Comparison of ENCODE assay signal across 8 cellular contexts in genomic region chr10:7258948-7259523, GRCh38.
DNase-seq lines count a peak whose midpoint lies in the region; ATAC-seq lines count a peak whose summit lies in the region.

No MANE protein-coding gene starts in this region.

- peaks cover 73% of the 10 kb centered on the region for H3K4me1 Mint-ChIP-seq in activated naive CD8-positive, alpha-beta T cell treated with anti-CD3 and anti-CD28 coated beads, Interleukin-2, amount 50 U/mL, for 24 hours

- H3K36me3 Mint-ChIP-seq in activated naive CD8-positive, alpha-beta T cell treated with anti-CD3 and anti-CD28 coated beads, Interleukin-2, amount 50 U/mL, for 24 hours (ENCODE audit: low read depth), result peaks cover 12% of the 10 kb centered on the region

- H3K9me3 Mint-ChIP-seq in activated naive CD8-positive, alpha-beta T cell treated with anti-CD3 and anti-CD28 coated beads, Interleukin-2, amount 50 U/mL, for 24 hours, result no peaks in the 10 kb centered on the region

- ATAC-seq in Right ventricle myocardium inferior, result peak; percentile 43
- ATAC-seq in activated naive CD8-positive, alpha-beta T cell treated with anti-CD3 and anti-CD28 coated beads, Interleukin-2, amount 50 U/mL, for 24 hours, result peak; percentile 47
- ATAC-seq in sciatic nerve, result no peak

- no peaks in the 10 kb centered on the region for H3K27me3 Mint-ChIP-seq in activated naive CD8-positive, alpha-beta T cell treated with anti-CD3 and anti-CD28 coated beads, Interleukin-2, amount 50 U/mL, for 24 hours

- DNase-seq in Right ventricle myocardium inferior (ENCODE audit: missing footprints), result no peak
- DNase-seq in cardiac septum (ENCODE audit: low spot score), result no peak
- DNase-seq in T follicular helper cell (ENCODE audit: low read depth), result peak; percentile 33
- DNase-seq in activated naive CD8-positive, alpha-beta T cell treated with anti-CD3 and anti-CD28 coated beads, Interleukin-2, amount 50 U/mL, for 24 hours, result peak; percentile 72
- DNase-seq in stimulated activated CD8-positive, alpha-beta memory T cell treated with anti-CD3 and anti-CD28 coated beads, Interleukin-2, amount 100 ng/mL, for 48 hours (ENCODE audit: low read depth in 2 of 2), result peak; percentile 53 to 55
- no peak for DNase-seq in foreskin melanocyte
- no peak for DNase-seq in midbrain (lab: John Stamatoyannopoulos, UW)
- DNase-seq in sciatic nerve (ENCODE audit: low spot score), result no peak

- H3K4me3 Mint-ChIP-seq in activated naive CD8-positive, alpha-beta T cell treated with anti-CD3 and anti-CD28 coated beads, Interleukin-2, amount 50 U/mL, for 24 hours, result peak overlapping the region; percentile 39

- peak overlapping the region; percentile 81 for H3K27ac Mint-ChIP-seq in activated naive CD8-positive, alpha-beta T cell treated with anti-CD3 and anti-CD28 coated beads, Interleukin-2, amount 50 U/mL, for 24 hours

- intact Hi-C loops in Right ventricle myocardium inferior (cut with DNase I), result no loop called here
- intact Hi-C loops in cardiac septum (cut with DNase I), result no loop called here
- intact Hi-C loops in sciatic nerve (cut with DNase I), result no loop called here

Comparison
In these comparisons a context has a peak if more than half of its experiments do, and no peak if none do; other contexts are left out.
1. DNase-seq: peak in T follicular helper cell (single experiment), activated naive CD8-positive, alpha-beta T cell treated with anti-CD3 and anti-CD28 coated beads, Interleukin-2, amount 50 U/mL, for 24 hours (single experiment) and stimulated activated CD8-positive, alpha-beta memory T cell treated with anti-CD3 and anti-CD28 coated beads, Interleukin-2, amount 100 ng/mL, for 48 hours (2 of 2); none in Right ventricle myocardium inferior (single experiment), cardiac septum (single experiment), foreskin melanocyte (single experiment), midbrain (single experiment) and sciatic nerve (single experiment).